20 cellular contexts compared by ENCODE assay signal in the genomic region with DNA sequence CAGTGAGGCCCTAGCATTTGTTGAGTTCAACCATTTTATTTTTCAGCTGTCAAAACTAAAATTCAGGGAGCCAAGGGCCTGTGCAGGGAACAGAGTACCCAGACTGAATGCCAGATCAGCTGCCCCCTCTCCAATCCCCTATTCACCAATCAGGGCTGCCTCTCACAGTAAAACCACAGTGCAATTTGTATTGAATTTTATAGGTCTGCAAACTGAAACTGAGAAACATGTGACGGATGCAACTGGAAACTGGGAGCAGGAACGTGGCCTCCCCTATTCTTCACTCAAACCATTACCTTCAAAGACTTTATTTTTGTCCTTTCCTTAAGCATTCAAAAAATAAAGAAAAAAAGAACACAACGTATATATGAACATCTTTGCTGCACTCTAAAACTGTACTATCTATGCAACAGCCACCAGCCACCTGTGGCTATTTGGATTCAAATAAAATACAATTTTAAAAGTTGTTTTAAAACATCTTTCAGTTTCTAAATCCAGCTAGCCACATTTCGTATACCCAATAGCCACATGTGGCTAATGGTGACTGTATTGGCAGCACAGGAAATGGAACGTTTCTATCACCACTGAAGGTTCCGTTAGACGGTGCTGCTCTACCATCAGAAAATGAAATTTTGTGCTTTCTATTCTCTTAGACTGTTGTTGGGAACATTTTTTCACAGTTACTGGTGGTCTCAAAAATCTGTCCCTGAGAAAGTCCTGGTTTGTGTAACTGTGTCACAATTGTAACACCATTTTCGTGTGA.
DNase-seq lines count a peak whose midpoint lies in the region; ATAC-seq, FAIRE-seq and TF ChIP-seq lines count a peak whose summit lies in the region.
"Had no signal": no experiment of that assay in that cellular context is flagged by ENCODE, and none has a peak within 500 bp of the region (broad histone marks: within the 10 kb centered on the region; RNA-seq: fewer than 3 reads in every experiment).

No MANE protein-coding gene starts in this region.

- H3K27me3 Mint-ChIP-seq in activated CD8-positive, alpha-beta memory T cell treated with anti-CD3 and anti-CD28 coated beads, Interleukin-2, amount 10 ng/mL, durations not matched to agents 7 days and 5 days = no peaks in the 10 kb centered on the region

- no peak overlapping the region for H3K4me3 Mint-ChIP-seq in activated CD8-positive, alpha-beta memory T cell treated with anti-CD3 and anti-CD28 coated beads, Interleukin-2, amount 10 ng/mL, durations not matched to agents 7 days and 5 days
- H3K4me3 Mint-ChIP-seq in stimulated activated effector memory CD8-positive, alpha-beta T cell treated with anti-CD3 and anti-CD28 coated beads, Interleukin-12 subunit alpha, Interleukin-12 subunit beta, amount 100 ng/mL, for 72 hours = no peak overlapping the region
- H3K4me3 Mint-ChIP-seq: CD4-positive, alpha-beta memory T cell; H9 had no signal

- no peak for TF ChIP-seq EP300 in GM12878 (IDR thresholded peaks at IDR 0.05; ENCODE audit: borderline replicate concordance in 1 of 2, control insufficient read depth in 1 of 2, low read depth in 2 of 2, low read length in 2 of 2)

- in situ Hi-C loops in GM12878 (cut with MboI) = no loop called here

- intact Hi-C loops in GM12878 (cut with micrococcal nuclease; ENCODE audit: unreplicated experiment) = no loop called here
- intact Hi-C loops in heart right ventricle (cut with DNase I) = no loop called here

- peak; percentile 45 for DNase-seq in activated CD8-positive, alpha-beta memory T cell treated with anti-CD3 and anti-CD28 coated beads, Interleukin-2, amount 10 ng/mL, durations not matched to agents 7 days and 5 days
- no peak for DNase-seq in activated CD8-positive, alpha-beta memory T cell treated with anti-CD3 and anti-CD28 coated beads for 24 hours
- DNase-seq in GM12878 (ENCODE audit: low read depth, low spot score) (no peak), NK-92 (lab: John Stamatoyannopoulos, UW; ENCODE audit: unreplicated experiment) (no peak), BE2C (no peak), heart right ventricle (no peak)
- no peak for DNase-seq in stimulated activated effector memory CD8-positive, alpha-beta T cell treated with anti-CD3 and anti-CD28 coated beads, Interleukin-12 subunit alpha, Interleukin-12 subunit beta, amount 100 ng/mL, for 72 hours (ENCODE audit: low spot score in 2 of 2)
- DNase-seq: 8988T; Calu3; CD4-positive, alpha-beta memory T cell; DMS79; H9; IMR-90; Kasumi-1; NCI-H2171 treated with DMSO at 0.1 percent for 48 hours; NCI-H748 treated with DMSO at 0.1 percent for 48 hours; PC-9; SJCRH30 had no signal

- POLR2A ChIA-PET in GM12878 (lab: Charles Lee) = no interaction called here

- RAD21 ChIA-PET in GM12878 (lab: Charles Lee; ENCODE audit: unreplicated experiment) = interaction anchor here (0.6 kb wide), 1 partner anchor 318 kb away, joined by 3 read pairs; no protein-coding TSS in a partner anchor

- H4K20me1 ChIP-seq in KMS-11 (ENCODE audit: insufficient read depth) (no peaks in the 10 kb centered on the region), GM12878 (ENCODE audit: control insufficient read depth, insufficient read depth) (no peaks in the 10 kb centered on the region)

- peak overlapping the region; percentile 73 for H3K4me2 ChIP-seq in KMS-11
- no peak overlapping the region for H3K4me2 ChIP-seq in GM12878 (ENCODE audit: control insufficient read depth, insufficient read depth)
- H3K4me2 ChIP-seq: PC-9 had no signal

- no peak for TF ChIP-seq POLR2A in GM12878 (IDR thresholded peaks at IDR 0.05; ENCODE audit: low read depth, low read length)

- no TSS peak for BruUV-seq in GM12878 (replicated peaks; lab: Mats Ljungman, UMichigan)

- H3K4me1 Mint-ChIP-seq in activated CD8-positive, alpha-beta memory T cell treated with anti-CD3 and anti-CD28 coated beads, Interleukin-2, amount 10 ng/mL, durations not matched to agents 7 days and 5 days = peaks cover 5% of the 10 kb centered on the region
- H3K4me1 Mint-ChIP-seq in stimulated activated effector memory CD8-positive, alpha-beta T cell treated with anti-CD3 and anti-CD28 coated beads, Interleukin-12 subunit alpha, Interleukin-12 subunit beta, amount 100 ng/mL, for 72 hours = peaks cover 7% of the 10 kb centered on the region

- H2AFZ ChIP-seq in KMS-11 (ENCODE audit: low read depth) = peak overlapping the region; percentile 59
- H2AFZ ChIP-seq in GM12878 (ENCODE audit: control insufficient read depth, low read depth, low read length) = no peak overlapping the region
- H2AFZ ChIP-seq: PC-9 had no signal

- peak; percentile 67 for ATAC-seq in activated CD8-positive, alpha-beta memory T cell treated with anti-CD3 and anti-CD28 coated beads, Interleukin-2, amount 10 ng/mL, durations not matched to agents 7 days and 5 days
- ATAC-seq in GM12878 (peak; percentile 78), heart right ventricle (no peak)
- peak; percentile 80 for ATAC-seq in stimulated activated effector memory CD8-positive, alpha-beta T cell treated with anti-CD3 and anti-CD28 coated beads, Interleukin-12 subunit alpha, Interleukin-12 subunit beta, amount 100 ng/mL, for 72 hours

- peak overlapping the region; percentile 33; the same call in 1 of the 2 replicates for H3K9ac ChIP-seq in KMS-11
- H3K9ac ChIP-seq in GM12878 (ENCODE audit: control insufficient read depth, insufficient read depth, low read length) = no peak overlapping the region

- no peaks in the 10 kb centered on the region for H3K9me3 Mint-ChIP-seq in activated CD8-positive, alpha-beta memory T cell treated with anti-CD3 and anti-CD28 coated beads, Interleukin-2, amount 10 ng/mL, durations not matched to agents 7 days and 5 days (ENCODE audit: low read depth)
- H3K9me3 Mint-ChIP-seq in stimulated activated effector memory CD8-positive, alpha-beta T cell treated with anti-CD3 and anti-CD28 coated beads, Interleukin-12 subunit alpha, Interleukin-12 subunit beta, amount 100 ng/mL, for 72 hours = no peaks in the 10 kb centered on the region
- H3K9me3 Mint-ChIP-seq: CD4-positive, alpha-beta memory T cell; H9 had no signal

- H3K4me1 ChIP-seq in KMS-11 (ENCODE audit: low read depth, poor library complexity, severe bottlenecking) (peaks cover 38% of the 10 kb centered on the region), GM12878 (ENCODE audit: control insufficient read depth, insufficient read depth, low read length) (no peaks in the 10 kb centered on the region), BE2C (no peaks in the 10 kb centered on the region; the same call in 1 of the 2 replicates), heart right ventricle (peaks cover 0 to 17% (median 0%) of the 10 kb centered on the region in 9 donors)

- FAIRE-seq in GM12878 (lab: Jason Lieb, UNC) = no peak
- FAIRE-seq: GM18507 had no signal

- H3K9me3 ChIP-seq in GM12878 (replicated peaks; ENCODE audit: control insufficient read depth, insufficient read depth, low read length) (no peaks in the 10 kb centered on the region), BE2C (no peaks in the 10 kb centered on the region), heart right ventricle (no peaks in the 10 kb centered on the region)
- H3K9me3 ChIP-seq: SJCRH30 had no signal

- TF ChIP-seq CTCF in KMS-11 (conservative IDR thresholded peaks at IDR 0.05; ENCODE audit: low read depth, low read length) (no peak), GM12878 (IDR thresholded peaks at IDR 0.05 in 2 of 3, conservative IDR thresholded peaks at IDR 0.05 in 1 of 3; ENCODE audit: control insufficient read depth in 2 of 3, extremely low read depth in 1 of 3, insufficient read depth in 1 of 3, low read depth in 3 of 3, low read length in 3 of 3) (no peak), BE2C (IDR thresholded peaks at IDR 0.05; ENCODE audit: low read depth, low read length) (no peak), heart right ventricle (IDR thresholded peaks at IDR 0.05) (no peak)

- H3K27ac ChIP-seq in KMS-11 (peak overlapping the region; percentile 76), GM12878 (ENCODE audit: control insufficient read depth, insufficient read depth) (no peak overlapping the region), heart right ventricle (no peak overlapping the region)
- H3K27ac ChIP-seq: PC-9, SJCRH30 had no signal

- no peak for TF ChIP-seq RAD21 in GM12878 (IDR thresholded peaks at IDR 0.05; ENCODE audit: insufficient read depth, low read depth, low read length)

- no peak overlapping the region for H3K27ac Mint-ChIP-seq in activated CD8-positive, alpha-beta memory T cell treated with anti-CD3 and anti-CD28 coated beads, Interleukin-2, amount 10 ng/mL, durations not matched to agents 7 days and 5 days
- H3K27ac Mint-ChIP-seq in stimulated activated effector memory CD8-positive, alpha-beta T cell treated with anti-CD3 and anti-CD28 coated beads, Interleukin-12 subunit alpha, Interleukin-12 subunit beta, amount 100 ng/mL, for 72 hours = no peak overlapping the region
- H3K27ac Mint-ChIP-seq: CD4-positive, alpha-beta memory T cell; H9 had no signal

- SMC1A ChIA-PET in GM12878 (lab: Charles Lee; ENCODE audit: uncharacterized antibody, unreplicated experiment) = interaction anchor here (0.6 kb wide), 1 partner anchor 186 kb away, joined by 3 read pairs; no protein-coding TSS in a partner anchor

- no peaks in the 10 kb centered on the region for H3K36me3 ChIP-seq in KMS-11 (ENCODE audit: insufficient read depth)
- H3K36me3 ChIP-seq in GM12878 (ENCODE audit: control insufficient read depth in 2 of 2, insufficient read depth in 2 of 2, low read length in 1 of 2) = no peaks in the 10 kb centered on the region
- no peaks in the 10 kb centered on the region for H3K36me3 ChIP-seq in BE2C
- H3K36me3 ChIP-seq in heart right ventricle = no peaks in the 10 kb centered on the region
- H3K36me3 ChIP-seq: SJCRH30 had no signal

- H3K36me3 Mint-ChIP-seq in activated CD8-positive, alpha-beta memory T cell treated with anti-CD3 and anti-CD28 coated beads, Interleukin-2, amount 10 ng/mL, durations not matched to agents 7 days and 5 days = no peaks in the 10 kb centered on the region
- no peaks in the 10 kb centered on the region for H3K36me3 Mint-ChIP-seq in stimulated activated effector memory CD8-positive, alpha-beta T cell treated with anti-CD3 and anti-CD28 coated beads, Interleukin-12 subunit alpha, Interleukin-12 subunit beta, amount 100 ng/mL, for 72 hours
- H3K36me3 Mint-ChIP-seq: CD4-positive, alpha-beta memory T cell had no signal

- CTCF ChIA-PET in activated CD8-positive, alpha-beta memory T cell treated with anti-CD3 and anti-CD28 coated beads, Interleukin-2, amount 10 ng/mL, durations not matched to agents 7 days and 5 days (lab: Charles Lee) = no interaction called here
- CTCF ChIA-PET in GM12878 (lab: Yijun Ruan, JAX) = no interaction called here

- H3K79me2 ChIP-seq in KMS-11 (ENCODE audit: insufficient read depth, low read depth) = no peaks in the 10 kb centered on the region
- H3K79me2 ChIP-seq in GM12878 (ENCODE audit: control insufficient read depth, insufficient read depth, low read length) = no peaks in the 10 kb centered on the region

- WGBS in GM12878 (ENCODE audit: insufficient coverage, insufficient replicate concordance, low lambda C conversion rate, missing lambda C conversion rate) = 53% methylated on average over 8 of the region's 8 CpGs
- 88 to 93% methylated on average over 8 of the region's 8 CpGs for WGBS in heart right ventricle, 2 donors

- no peak overlapping the region for H3K4me3 ChIP-seq in KMS-11 (IDR thresholded peaks at IDR 0.05; ENCODE audit: insufficient read depth, low read depth, low read length)
- no peak overlapping the region for H3K4me3 ChIP-seq in GM12878
- H3K4me3 ChIP-seq in BE2C (ENCODE audit: low read depth, low read length) = no peak overlapping the region
- no peak overlapping the region for H3K4me3 ChIP-seq in heart right ventricle
- H3K4me3 ChIP-seq: PC-9, SJCRH30 had no signal

- H3K27me3 ChIP-seq in KMS-11 (ENCODE audit: insufficient read depth, low read depth) = no peaks in the 10 kb centered on the region
- H3K27me3 ChIP-seq in GM12878 (replicated peaks in 1 of 2; ENCODE audit: control insufficient read depth in 2 of 2, insufficient read depth in 2 of 2, low read length in 1 of 2) = no peaks in the 10 kb centered on the region
- H3K27me3 ChIP-seq in BE2C = no peaks in the 10 kb centered on the region
- H3K27me3 ChIP-seq in heart right ventricle = no peaks in the 10 kb centered on the region
- H3K27me3 ChIP-seq: SJCRH30 had no signal

Comparison
In these comparisons a context has a peak if more than half of its experiments do, and no peak if none do; other contexts are left out.
1. ATAC-seq: peak in activated CD8-positive, alpha-beta memory T cell treated with anti-CD3 and anti-CD28 coated beads, Interleukin-2, amount 10 ng/mL, durations not matched to agents 7 days and 5 days (single experiment), GM12878 (single experiment) and stimulated activated effector memory CD8-positive, alpha-beta T cell treated with anti-CD3 and anti-CD28 coated beads, Interleukin-12 subunit alpha, Interleukin-12 subunit beta, amount 100 ng/mL, for 72 hours (single experiment); none in heart right ventricle (0 of 8).